In the genomic region with DNA sequence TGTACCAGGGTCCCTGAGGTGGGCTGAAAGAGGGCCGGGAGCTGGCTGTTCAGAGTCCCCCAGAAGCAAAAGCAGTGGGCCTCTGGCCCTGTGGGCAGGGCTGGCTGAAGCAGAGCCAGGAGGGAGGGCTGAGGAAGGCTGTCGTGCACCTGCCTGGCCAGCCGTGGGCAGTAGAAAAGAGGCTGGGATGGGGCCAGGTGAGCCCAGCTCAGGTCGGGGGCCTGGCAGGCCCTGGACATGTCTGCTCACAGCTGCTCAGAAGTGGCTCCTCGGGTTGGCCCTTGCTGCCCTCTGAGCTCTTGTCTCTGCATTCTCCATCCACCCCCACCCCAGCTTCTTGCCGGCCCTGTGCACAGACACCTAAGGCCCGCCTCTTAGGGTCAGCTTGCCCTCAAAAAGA, we compare ENCODE assay signal across 1 cellular context.
TF ChIP-seq lines count a peak whose summit lies in the region.

No MANE protein-coding gene starts in this region.

TF ChIP-seq in GM23338, 12 proteins besides CTCF, POLR2A, EP300 and RAD21 (continued from another document):
- TF ChIP-seq, protein P1, sequence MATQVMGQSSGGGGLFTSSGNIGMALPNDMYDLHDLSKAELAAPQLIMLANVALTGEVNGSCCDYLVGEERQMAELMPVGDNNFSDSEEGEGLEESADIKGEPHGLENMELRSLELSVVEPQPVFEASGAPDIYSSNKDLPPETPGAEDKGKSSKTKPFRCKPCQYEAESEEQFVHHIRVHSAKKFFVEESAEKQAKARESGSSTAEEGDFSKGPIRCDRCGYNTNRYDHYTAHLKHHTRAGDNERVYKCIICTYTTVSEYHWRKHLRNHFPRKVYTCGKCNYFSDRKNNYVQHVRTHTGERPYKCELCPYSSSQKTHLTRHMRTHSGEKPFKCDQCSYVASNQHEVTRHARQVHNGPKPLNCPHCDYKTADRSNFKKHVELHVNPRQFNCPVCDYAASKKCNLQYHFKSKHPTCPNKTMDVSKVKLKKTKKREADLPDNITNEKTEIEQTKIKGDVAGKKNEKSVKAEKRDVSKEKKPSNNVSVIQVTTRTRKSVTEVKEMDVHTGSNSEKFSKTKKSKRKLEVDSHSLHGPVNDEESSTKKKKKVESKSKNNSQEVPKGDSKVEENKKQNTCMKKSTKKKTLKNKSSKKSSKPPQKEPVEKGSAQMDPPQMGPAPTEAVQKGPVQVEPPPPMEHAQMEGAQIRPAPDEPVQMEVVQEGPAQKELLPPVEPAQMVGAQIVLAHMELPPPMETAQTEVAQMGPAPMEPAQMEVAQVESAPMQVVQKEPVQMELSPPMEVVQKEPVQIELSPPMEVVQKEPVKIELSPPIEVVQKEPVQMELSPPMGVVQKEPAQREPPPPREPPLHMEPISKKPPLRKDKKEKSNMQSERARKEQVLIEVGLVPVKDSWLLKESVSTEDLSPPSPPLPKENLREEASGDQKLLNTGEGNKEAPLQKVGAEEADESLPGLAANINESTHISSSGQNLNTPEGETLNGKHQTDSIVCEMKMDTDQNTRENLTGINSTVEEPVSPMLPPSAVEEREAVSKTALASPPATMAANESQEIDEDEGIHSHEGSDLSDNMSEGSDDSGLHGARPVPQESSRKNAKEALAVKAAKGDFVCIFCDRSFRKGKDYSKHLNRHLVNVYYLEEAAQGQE (IDR thresholded peaks at IDR 0.05; ENCODE audit: unreplicated experiment), result no peak
- TF ChIP-seq, protein P2, sequence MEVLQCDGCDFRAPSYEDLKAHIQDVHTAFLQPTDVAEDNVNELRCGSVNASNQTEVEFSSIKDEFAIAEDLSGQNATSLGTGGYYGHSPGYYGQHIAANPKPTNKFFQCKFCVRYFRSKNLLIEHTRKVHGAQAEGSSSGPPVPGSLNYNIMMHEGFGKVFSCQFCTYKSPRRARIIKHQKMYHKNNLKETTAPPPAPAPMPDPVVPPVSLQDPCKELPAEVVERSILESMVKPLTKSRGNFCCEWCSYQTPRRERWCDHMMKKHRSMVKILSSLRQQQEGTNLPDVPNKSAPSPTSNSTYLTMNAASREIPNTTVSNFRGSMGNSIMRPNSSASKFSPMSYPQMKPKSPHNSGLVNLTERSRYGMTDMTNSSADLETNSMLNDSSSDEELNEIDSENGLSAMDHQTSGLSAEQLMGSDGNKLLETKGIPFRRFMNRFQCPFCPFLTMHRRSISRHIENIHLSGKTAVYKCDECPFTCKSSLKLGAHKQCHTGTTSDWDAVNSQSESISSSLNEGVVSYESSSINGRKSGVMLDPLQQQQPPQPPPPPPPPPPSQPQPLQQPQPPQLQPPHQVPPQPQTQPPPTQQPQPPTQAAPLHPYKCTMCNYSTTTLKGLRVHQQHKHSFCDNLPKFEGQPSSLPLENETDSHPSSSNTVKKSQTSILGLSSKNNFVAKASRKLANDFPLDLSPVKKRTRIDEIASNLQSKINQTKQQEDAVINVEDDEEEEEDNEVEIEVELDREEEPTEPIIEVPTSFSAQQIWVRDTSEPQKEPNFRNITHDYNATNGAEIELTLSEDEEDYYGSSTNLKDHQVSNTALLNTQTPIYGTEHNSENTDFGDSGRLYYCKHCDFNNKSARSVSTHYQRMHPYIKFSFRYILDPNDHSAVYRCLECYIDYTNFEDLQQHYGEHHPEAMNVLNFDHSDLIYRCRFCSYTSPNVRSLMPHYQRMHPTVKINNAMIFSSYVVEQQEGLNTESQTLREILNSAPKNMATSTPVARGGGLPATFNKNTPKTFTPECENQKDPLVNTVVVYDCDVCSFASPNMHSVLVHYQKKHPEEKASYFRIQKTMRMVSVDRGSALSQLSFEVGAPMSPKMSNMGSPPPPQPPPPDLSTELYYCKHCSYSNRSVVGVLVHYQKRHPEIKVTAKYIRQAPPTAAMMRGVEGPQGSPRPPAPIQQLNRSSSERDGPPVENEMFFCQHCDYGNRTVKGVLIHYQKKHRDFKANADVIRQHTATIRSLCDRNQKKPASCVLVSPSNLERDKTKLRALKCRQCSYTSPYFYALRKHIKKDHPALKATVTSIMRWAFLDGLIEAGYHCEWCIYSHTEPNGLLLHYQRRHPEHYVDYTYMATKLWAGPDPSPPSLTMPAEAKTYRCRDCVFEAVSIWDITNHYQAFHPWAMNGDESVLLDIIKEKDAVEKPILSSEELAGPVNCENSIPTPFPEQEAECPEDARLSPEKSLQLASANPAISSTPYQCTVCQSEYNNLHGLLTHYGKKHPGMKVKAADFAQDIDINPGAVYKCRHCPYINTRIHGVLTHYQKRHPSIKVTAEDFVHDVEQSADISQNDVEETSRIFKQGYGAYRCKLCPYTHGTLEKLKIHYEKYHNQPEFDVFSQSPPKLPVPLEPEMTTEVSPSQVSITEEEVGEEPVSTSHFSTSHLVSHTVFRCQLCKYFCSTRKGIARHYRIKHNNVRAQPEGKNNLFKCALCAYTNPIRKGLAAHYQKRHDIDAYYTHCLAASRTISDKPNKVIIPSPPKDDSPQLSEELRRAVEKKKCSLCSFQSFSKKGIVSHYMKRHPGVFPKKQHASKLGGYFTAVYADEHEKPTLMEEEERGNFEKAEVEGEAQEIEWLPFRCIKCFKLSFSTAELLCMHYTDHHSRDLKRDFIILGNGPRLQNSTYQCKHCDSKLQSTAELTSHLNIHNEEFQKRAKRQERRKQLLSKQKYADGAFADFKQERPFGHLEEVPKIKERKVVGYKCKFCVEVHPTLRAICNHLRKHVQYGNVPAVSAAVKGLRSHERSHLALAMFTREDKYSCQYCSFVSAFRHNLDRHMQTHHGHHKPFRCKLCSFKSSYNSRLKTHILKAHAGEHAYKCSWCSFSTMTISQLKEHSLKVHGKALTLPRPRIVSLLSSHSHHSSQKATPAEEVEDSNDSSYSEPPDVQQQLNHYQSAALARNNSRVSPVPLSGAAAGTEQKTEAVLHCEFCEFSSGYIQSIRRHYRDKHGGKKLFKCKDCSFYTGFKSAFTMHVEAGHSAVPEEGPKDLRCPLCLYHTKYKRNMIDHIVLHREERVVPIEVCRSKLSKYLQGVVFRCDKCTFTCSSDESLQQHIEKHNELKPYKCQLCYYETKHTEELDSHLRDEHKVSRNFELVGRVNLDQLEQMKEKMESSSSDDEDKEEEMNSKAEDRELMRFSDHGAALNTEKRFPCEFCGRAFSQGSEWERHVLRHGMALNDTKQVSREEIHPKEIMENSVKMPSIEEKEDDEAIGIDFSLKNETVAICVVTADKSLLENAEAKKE (CRISPR knock-in tag; IDR thresholded peaks at IDR 0.05), result no peak
